ENCODE assay signal across 14 cellular contexts in genomic region chr17:3232300-3232699, GRCh38. TPM values are rescaled to one million over a fixed set of nuclear protein-coding genes. Genes with fewer than 3 reads are reported as not detected.
"Had no signal": no experiment of that assay in that cellular context is flagged by ENCODE, and none has a peak within 500 bp of the region (broad histone marks: within the 10 kb centered on the region; RNA-seq: fewer than 3 reads in every experiment).

No MANE protein-coding gene starts in this region.

RNA-seq across cellular contexts. Expression of gene OR1A1, which starts 24.8 kb away (rescaled TPM):
- total RNA-seq: stomach, subcutaneous adipose tissue, temporal lobe, thoracic aorta, thyroid gland, tibial nerve, transverse colon, upper lobe of left lung, ureter, urinary bladder, uterus, vagina had no signal

RNA-seq across cellular contexts. Expression of gene OR1A2, which starts 35.0 kb away (rescaled TPM):
- total RNA-seq: stomach, subcutaneous adipose tissue, suprapubic skin, temporal lobe, testis, thoracic aorta, thyroid gland, tibial nerve, transverse colon, upper lobe of left lung, ureter, urinary bladder, uterus, vagina had no signal
